11 cellular contexts compared by ENCODE assay signal in the genomic region with DNA sequence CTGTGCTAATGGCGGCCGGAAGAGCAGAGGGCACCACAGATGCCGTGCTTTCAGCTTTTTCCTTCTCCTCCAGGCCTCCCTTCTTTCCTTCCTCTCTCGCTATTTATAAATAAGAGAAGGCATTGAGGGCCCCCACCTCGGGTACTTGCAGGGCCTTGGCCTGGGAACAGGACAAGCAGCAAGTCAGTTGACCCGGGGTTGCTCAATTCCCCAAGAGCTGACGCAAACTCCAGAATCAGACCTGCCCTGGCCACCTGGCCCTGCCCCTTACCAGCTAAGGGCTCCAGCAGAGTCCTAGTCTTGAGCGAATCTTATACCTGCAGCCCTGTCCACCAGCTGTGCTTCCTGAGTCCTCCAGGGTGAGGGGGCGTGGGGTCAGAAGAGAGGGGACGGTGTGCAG. TPM values are rescaled to one million over a fixed set of nuclear protein-coding genes. Genes with fewer than 3 reads are reported as not detected.
DNase-seq lines count a peak whose midpoint lies in the region; ATAC-seq and TF ChIP-seq lines count a peak whose summit lies in the region.
"Had no signal": no experiment of that assay in that cellular context is flagged by ENCODE, and none has a peak within 500 bp of the region (broad histone marks: within the 10 kb centered on the region; RNA-seq: fewer than 3 reads in every experiment).

No MANE protein-coding gene starts in this region.

- intact Hi-C loops in uterus (cut with DNase I; ENCODE audit: low total_unique reads) = no loop called here

- no peaks in the 10 kb centered on the region for H3K9me3 ChIP-seq in gastroesophageal sphincter
- no peaks in the 10 kb centered on the region for H3K9me3 ChIP-seq in uterus
- H3K9me3 ChIP-seq in BE2C = no peaks in the 10 kb centered on the region

- 77 to 95% methylated on average over 4 of the region's 10 CpGs for WGBS in gastroesophageal sphincter (ENCODE audit: low coverage in 1 of 2), 2 donors

- no peak overlapping the region for H3K4me3 ChIP-seq in gastroesophageal sphincter
- H3K4me3 ChIP-seq in uterus = no peak overlapping the region
- H3K4me3 ChIP-seq in BE2C (ENCODE audit: low read depth, low read length) = no peak overlapping the region

- TF ChIP-seq CTCF in gastroesophageal sphincter (IDR thresholded peaks at IDR 0.05) = no peak
- TF ChIP-seq CTCF in uterus (IDR thresholded peaks at IDR 0.05) = no peak
- TF ChIP-seq CTCF in BE2C (IDR thresholded peaks at IDR 0.05; ENCODE audit: low read depth, low read length) = no peak

- DNase-seq in activated T-cell treated with anti-CD3 and anti-CD28 coated beads, Interleukin-2, amount 50 U/mL, for 24 hours = no peak
- DNase-seq in activated T-cell treated with anti-CD3 and anti-CD28 coated beads, Interleukin-2, amount 50 U/mL, for 4 hours = no peak
- no peak for DNase-seq in natural killer cell treated with Interleukin-12 subunit alpha and Interleukin-12 subunit beta and Interleukin-15 and Interleukin-18, amount 100 ng/mL, for 72 hours (ENCODE audit: low spot score)
- DNase-seq in uterus (peak; percentile 56 to 68), BE2C (no peak), RPMI8226 (no peak), NCI-H2029 treated with DMSO at 0.1 percent for 48 hours (lab: John Stamatoyannopoulos, UW) (no peak)
- DNase-seq: activated CD4-positive, alpha-beta T cell treated with anti-CD3 and anti-CD28 coated beads, Interleukin-2, amount 50 U/mL, for 4 hours had no signal

- no peak for ATAC-seq in activated T-cell treated with anti-CD3 and anti-CD28 coated beads, Interleukin-2, amount 50 U/mL, for 4 hours
- ATAC-seq in gastroesophageal sphincter = peak; percentile 23
- no peak for ATAC-seq in natural killer cell treated with Interleukin-12 subunit alpha and Interleukin-12 subunit beta and Interleukin-15 and Interleukin-18, amount 100 ng/mL, for 72 hours

- no peaks in the 10 kb centered on the region for H3K27me3 Mint-ChIP-seq in activated T-cell treated with anti-CD3 and anti-CD28 coated beads, Interleukin-2, amount 50 U/mL, for 24 hours
- H3K27me3 Mint-ChIP-seq in activated T-cell treated with anti-CD3 and anti-CD28 coated beads, Interleukin-2, amount 50 U/mL, for 4 hours (ENCODE audit: low read depth) = no peaks in the 10 kb centered on the region
- no peaks in the 10 kb centered on the region for H3K27me3 Mint-ChIP-seq in natural killer cell treated with Interleukin-12 subunit alpha and Interleukin-12 subunit beta and Interleukin-15 and Interleukin-18, amount 100 ng/mL, for 72 hours

- peak overlapping the region; percentile 72 for H3K27ac Mint-ChIP-seq in activated T-cell treated with anti-CD3 and anti-CD28 coated beads, Interleukin-2, amount 50 U/mL, for 24 hours
- peak overlapping the region; percentile 99 for H3K27ac Mint-ChIP-seq in natural killer cell treated with Interleukin-12 subunit alpha and Interleukin-12 subunit beta and Interleukin-15 and Interleukin-18, amount 100 ng/mL, for 72 hours

- H3K27ac ChIP-seq in gastroesophageal sphincter (peak overlapping the region in 3 of 4 donors; percentile 64 to 80 (median 76)), uterus (peak overlapping the region; percentile 83 to 90)

- TF ChIP-seq EP300 in gastroesophageal sphincter (IDR thresholded peaks at IDR 0.05) = no peak

- H3K27me3 ChIP-seq in gastroesophageal sphincter (peaks cover 40% of the 10 kb centered on the region), uterus (no peaks in the 10 kb centered on the region), BE2C (no peaks in the 10 kb centered on the region)

- peaks cover 87% of the 10 kb centered on the region for H3K36me3 Mint-ChIP-seq in activated T-cell treated with anti-CD3 and anti-CD28 coated beads, Interleukin-2, amount 50 U/mL, for 24 hours (ENCODE audit: low read depth)
- peaks cover 14% of the 10 kb centered on the region for H3K36me3 Mint-ChIP-seq in activated T-cell treated with anti-CD3 and anti-CD28 coated beads, Interleukin-2, amount 50 U/mL, for 4 hours (ENCODE audit: insufficient read depth)
- H3K36me3 Mint-ChIP-seq in natural killer cell treated with Interleukin-12 subunit alpha and Interleukin-12 subunit beta and Interleukin-15 and Interleukin-18, amount 100 ng/mL, for 72 hours = peaks cover 6% of the 10 kb centered on the region

- no peaks in the 10 kb centered on the region for H3K9me3 Mint-ChIP-seq in activated T-cell treated with anti-CD3 and anti-CD28 coated beads, Interleukin-2, amount 50 U/mL, for 24 hours
- H3K9me3 Mint-ChIP-seq in activated T-cell treated with anti-CD3 and anti-CD28 coated beads, Interleukin-2, amount 50 U/mL, for 4 hours = no peaks in the 10 kb centered on the region
- no peaks in the 10 kb centered on the region for H3K9me3 Mint-ChIP-seq in natural killer cell treated with Interleukin-12 subunit alpha and Interleukin-12 subunit beta and Interleukin-15 and Interleukin-18, amount 100 ng/mL, for 72 hours
- H3K9me3 Mint-ChIP-seq: neural crest cell had no signal

- H3K4me1 Mint-ChIP-seq in activated T-cell treated with anti-CD3 and anti-CD28 coated beads, Interleukin-2, amount 50 U/mL, for 24 hours (ENCODE audit: low read depth) = peaks cover 94% of the 10 kb centered on the region
- peaks cover 84% of the 10 kb centered on the region for H3K4me1 Mint-ChIP-seq in activated T-cell treated with anti-CD3 and anti-CD28 coated beads, Interleukin-2, amount 50 U/mL, for 4 hours (ENCODE audit: low read depth)
- peaks cover 73 to 78% of the 10 kb centered on the region in 2 donors for H3K4me1 Mint-ChIP-seq in natural killer cell treated with Interleukin-12 subunit alpha and Interleukin-12 subunit beta and Interleukin-15 and Interleukin-18, amount 100 ng/mL, for 72 hours (ENCODE audit: low read depth in 2 of 2)

- H3K4me3 Mint-ChIP-seq in activated T-cell treated with anti-CD3 and anti-CD28 coated beads, Interleukin-2, amount 50 U/mL, for 24 hours = no peak overlapping the region
- no peak overlapping the region for H3K4me3 Mint-ChIP-seq in activated T-cell treated with anti-CD3 and anti-CD28 coated beads, Interleukin-2, amount 50 U/mL, for 4 hours
- H3K4me3 Mint-ChIP-seq in natural killer cell treated with Interleukin-12 subunit alpha and Interleukin-12 subunit beta and Interleukin-15 and Interleukin-18, amount 100 ng/mL, for 72 hours = no peak overlapping the region

- TF ChIP-seq POLR2A in gastroesophageal sphincter (IDR thresholded peaks at IDR 0.05) (no peak), uterus (IDR thresholded peaks at IDR 0.05) (no peak)

- H3K36me3 ChIP-seq in gastroesophageal sphincter = no peaks in the 10 kb centered on the region
- no peaks in the 10 kb centered on the region for H3K36me3 ChIP-seq in uterus
- H3K36me3 ChIP-seq in BE2C = no peaks in the 10 kb centered on the region

- H3K4me1 ChIP-seq in gastroesophageal sphincter (peaks cover 0 to 94% (median 23%) of the 10 kb centered on the region in 3 donors), uterus (peaks cover 0 to 22% of the 10 kb centered on the region in 2 donors), BE2C (no peaks in the 10 kb centered on the region)

RNA-seq across cellular contexts. Expression of gene TNFRSF1B, which starts 13.5 kb away (rescaled TPM):
- total RNA-seq in activated T-cell treated with anti-CD3 and anti-CD28 coated beads, Interleukin-2, amount 50 U/mL, for 4 hours = 100 to 1,000 TPM; 218 to 255 (median 229) TPM
- total RNA-seq in gastroesophageal sphincter = 10 to 100 TPM; 10.9 to 34.9 (median 31.0) TPM
- total RNA-seq in natural killer cell treated with Interleukin-12 subunit alpha and Interleukin-12 subunit beta and Interleukin-15 and Interleukin-18, amount 100 ng/mL, for 72 hours = 100 to 1,000 TPM; 452 to 479 TPM
- total RNA-seq in uterus = 10 to 100 TPM in 3 of 4 donors, 1 to 10 TPM in 1; 8.8 to 53.4 (median 24.2) TPM
- polyA plus RNA-seq in BE2C (2012; ENCODE audit: insufficient read depth, insufficient read length, low read depth) = 0.77 TPM
- total RNA-seq: A673 had no signal

RNA-seq across cellular contexts. Expression of gene VPS13D, which starts 49.5 kb away (rescaled TPM):
- 10 to 100 TPM; 24.0 to 26.6 (median 26.5) TPM for total RNA-seq in activated T-cell treated with anti-CD3 and anti-CD28 coated beads, Interleukin-2, amount 50 U/mL, for 4 hours
- 10 to 100 TPM; 62.3 to 95.5 (median 81.5) TPM for total RNA-seq in gastroesophageal sphincter
- 10 to 100 TPM; 41.8 to 71.7 TPM for total RNA-seq in natural killer cell treated with Interleukin-12 subunit alpha and Interleukin-12 subunit beta and Interleukin-15 and Interleukin-18, amount 100 ng/mL, for 72 hours
- 100 to 1,000 TPM in 1 of 4 donors, 10 to 100 TPM in 3; 33.2 to 115 (median 56.5) TPM for total RNA-seq in uterus
- polyA plus RNA-seq in BE2C (2012; ENCODE audit: insufficient read depth, insufficient read length, low read depth) = 13.4 TPM

Comparison
In these comparisons a context has a peak if more than half of its experiments do, and no peak if none do; other contexts are left out.
1. DNase-seq: peak in uterus (2 of 2); none in activated T-cell treated with anti-CD3 and anti-CD28 coated beads, Interleukin-2, amount 50 U/mL, for 24 hours (single experiment), activated T-cell treated with anti-CD3 and anti-CD28 coated beads, Interleukin-2, amount 50 U/mL, for 4 hours (single experiment), natural killer cell treated with Interleukin-12 subunit alpha and Interleukin-12 subunit beta and Interleukin-15 and Interleukin-18, amount 100 ng/mL, for 72 hours (single experiment), BE2C (single experiment), RPMI8226 (single experiment) and NCI-H2029 treated with DMSO at 0.1 percent for 48 hours (single experiment).
2. RNA of gene TNFRSF1B, which starts 13.5 kb away (total RNA-seq): 452 to 479 TPM in natural killer cell treated with Interleukin-12 subunit alpha and Interleukin-12 subunit beta and Interleukin-15 and Interleukin-18, amount 100 ng/mL, for 72 hours and 218 to 255 TPM in activated T-cell treated with anti-CD3 and anti-CD28 coated beads, Interleukin-2, amount 50 U/mL, for 4 hours; 10.9 to 34.9 TPM in gastroesophageal sphincter and 8.8 to 53.4 TPM in uterus; every median in the first group is over 4 times any median in the second.